Comparison of ENCODE assay signal across 20 cellular contexts in the genomic region with DNA sequence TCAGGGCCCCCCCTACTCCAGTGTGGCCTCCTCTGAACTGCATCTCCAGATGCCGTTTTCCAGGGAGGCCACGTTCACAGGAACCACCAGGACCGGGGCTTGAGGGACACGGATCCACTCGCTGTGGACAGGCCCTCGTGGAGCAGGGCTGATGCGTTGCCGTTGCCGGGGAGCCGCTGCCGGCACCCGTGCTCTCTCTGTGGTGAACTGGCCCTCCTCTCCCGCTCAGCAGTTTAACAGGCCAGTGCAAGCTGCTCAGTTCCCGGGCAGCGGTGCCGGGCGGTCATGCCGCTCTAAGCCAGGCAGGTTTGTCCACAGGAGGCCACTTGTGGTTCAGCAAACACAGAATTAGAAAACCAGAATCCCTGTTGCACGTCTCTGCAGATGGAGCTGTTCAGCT.
"Had no signal": no experiment of that assay in that cellular context is flagged by ENCODE, and none has a peak within 500 bp of the region (broad histone marks: within the 10 kb centered on the region; RNA-seq: fewer than 3 reads in every experiment).

No MANE protein-coding gene starts in this region.

- H3K4me3 Mint-ChIP-seq: activated CD4-positive, alpha-beta memory T cell treated with anti-CD3 and anti-CD28 coated beads, Interleukin-2, amount 10 ng/mL, durations not matched to agents 7 days and 5 days; activated naive CD8-positive, alpha-beta T cell treated with anti-CD3 and anti-CD28 coated beads for 36 hours; central memory CD8-positive, alpha-beta T cell; naive thymus-derived CD4-positive, alpha-beta T cell; type B pancreatic cell; WTC11 had no signal

- H3K4me3 ChIP-seq: body of pancreas, mucosa of descending colon, smooth muscle cell, suprapubic skin had no signal

- ATAC-seq: body of pancreas; foreskin keratinocyte; left colon; mucosa of descending colon; naive thymus-derived CD4-positive, alpha-beta T cell; stimulated activated naive CD8-positive, alpha-beta T cell treated with anti-CD3 and anti-CD28 coated beads, Interleukin-15, Interleukin-2, amounts not matched to agents 100 U/mL and 50 U/mL, for 24 hours; WTC11 had no signal

- H3K27me3 Mint-ChIP-seq: activated CD4-positive, alpha-beta memory T cell treated with anti-CD3 and anti-CD28 coated beads, Interleukin-2, amount 10 ng/mL, durations not matched to agents 7 days and 5 days; activated naive CD8-positive, alpha-beta T cell treated with anti-CD3 and anti-CD28 coated beads for 36 hours; central memory CD8-positive, alpha-beta T cell; naive thymus-derived CD4-positive, alpha-beta T cell; progenitor cell of endocrine pancreas; type B pancreatic cell had no signal

- H3K27ac ChIP-seq: body of pancreas, foreskin keratinocyte, suprapubic skin had no signal

- DNase-seq: activated CD4-positive, alpha-beta memory T cell treated with anti-CD3 and anti-CD28 coated beads, Interleukin-2, amount 10 ng/mL, durations not matched to agents 7 days and 5 days; activated CD4-positive, alpha-beta T cell treated with anti-CD3 and anti-CD28 coated beads for 4 hours; activated gamma-delta T cell treated with Interleukin-2 at 50 U/mL for 16 hours; activated naive CD8-positive, alpha-beta T cell treated with anti-CD3 and anti-CD28 coated beads for 36 hours; activated T-cell treated with anti-CD3 and anti-CD28 coated beads, Interleukin-2, amount 50 U/mL, for 48 hours; amygdala; effector memory CD4-positive, alpha-beta T cell; foreskin keratinocyte; left colon; mucosa of descending colon; naive thymus-derived CD4-positive, alpha-beta T cell; stimulated activated naive CD8-positive, alpha-beta T cell treated with anti-CD3 and anti-CD28 coated beads, Interleukin-15, Interleukin-2, amounts not matched to agents 100 U/mL and 50 U/mL, for 24 hours; T-helper 2 cell had no signal

- H3K4me1 ChIP-seq: foreskin keratinocyte, suprapubic skin had no signal

- H3K27me3 ChIP-seq: body of pancreas, foreskin keratinocyte, suprapubic skin had no signal

- H3K27ac Mint-ChIP-seq: activated CD4-positive, alpha-beta memory T cell treated with anti-CD3 and anti-CD28 coated beads, Interleukin-2, amount 10 ng/mL, durations not matched to agents 7 days and 5 days; activated naive CD8-positive, alpha-beta T cell treated with anti-CD3 and anti-CD28 coated beads for 36 hours; naive thymus-derived CD4-positive, alpha-beta T cell; progenitor cell of endocrine pancreas; type B pancreatic cell; WTC11 had no signal

- H3K9me3 ChIP-seq: body of pancreas, mucosa of descending colon, suprapubic skin had no signal

- H3K9me3 Mint-ChIP-seq: activated CD4-positive, alpha-beta memory T cell treated with anti-CD3 and anti-CD28 coated beads, Interleukin-2, amount 10 ng/mL, durations not matched to agents 7 days and 5 days; activated naive CD8-positive, alpha-beta T cell treated with anti-CD3 and anti-CD28 coated beads for 36 hours; central memory CD8-positive, alpha-beta T cell; type B pancreatic cell; WTC11 had no signal
